Comparison of ENCODE assay signal across 9 cellular contexts in genomic region chr10:69800109-69800508, GRCh38. TPM values are rescaled to one million over a fixed set of nuclear protein-coding genes. Genes with fewer than 3 reads are reported as not detected.
DNase-seq lines count a peak whose midpoint lies in the region; ATAC-seq and TF ChIP-seq lines count a peak whose summit lies in the region.
"Had no signal": no experiment of that assay in that cellular context is flagged by ENCODE, and none has a peak within 500 bp of the region (broad histone marks: within the 10 kb centered on the region; RNA-seq: fewer than 3 reads in every experiment).

No MANE protein-coding gene starts in this region.

- peaks cover 36% of the 10 kb centered on the region for H3K27me3 Mint-ChIP-seq in Caco-2 (ENCODE audit: insufficient read depth, unreplicated experiment)

- no peak overlapping the region for H3K9ac ChIP-seq in smooth muscle cell (ENCODE audit: low read depth)

- peak; percentile 43 for ATAC-seq in Right ventricle myocardium superior (ENCODE audit: poor library complexity)
- ATAC-seq in GM21381 (IDR thresholded peaks at IDR 0.05; ENCODE audit: unreplicated experiment), result no peak
- ATAC-seq in GM18517 (IDR thresholded peaks at IDR 0.05; ENCODE audit: unreplicated experiment), result no peak

- CTCF ChIA-PET in Caco-2 (lab: Charles Lee), result interaction anchor here (0.6 to 2.3 kb wide), 5 partner anchors 8 to 115 kb away, joined by 3 to 18 read pairs (median 4); no protein-coding TSS in a partner anchor

- WGBS in smooth muscle cell (ENCODE audit: low lambda C conversion rate), result 32% methylated on average over 3 of the region's 3 CpGs

- H3K36me3 Mint-ChIP-seq in Caco-2 (ENCODE audit: insufficient read depth, unreplicated experiment), result no peaks in the 10 kb centered on the region

- H3K4me3 ChIP-seq in Caco-2 (ENCODE audit: low read depth, low read length), result no peak overlapping the region
- H3K4me3 ChIP-seq in smooth muscle cell, result no peak overlapping the region

- no peak overlapping the region for H3K27ac Mint-ChIP-seq in Caco-2 (ENCODE audit: unreplicated experiment)
- H3K27ac Mint-ChIP-seq: stimulated activated naive CD8-positive, alpha-beta T cell treated with anti-CD3 and anti-CD28 coated beads, Interleukin-15, Interleukin-2, amounts not matched to agents 100 ng/mL and 50 ng/mL, for 24 hours had no signal

- TF ChIP-seq CTCF in Caco-2 (IDR thresholded peaks at IDR 0.05; ENCODE audit: insufficient read depth in 1 of 2, low read depth in 1 of 2, low read length in 1 of 2, severe bottlenecking in 1 of 2, unreplicated experiment in 1 of 2) (peak; percentile 78 to 96), smooth muscle cell (IDR thresholded peaks at IDR 0.05; ENCODE audit: borderline replicate concordance, insufficient read depth, poor library complexity, severe bottlenecking) (peak; percentile 67)

- peaks cover 10% of the 10 kb centered on the region for H3K9me3 Mint-ChIP-seq in Caco-2 (ENCODE audit: unreplicated experiment)

- H3K36me3 ChIP-seq in Caco-2 (ENCODE audit: control insufficient read depth, insufficient read depth, low read length) (no peaks in the 10 kb centered on the region), smooth muscle cell (ENCODE audit: low read depth) (no peaks in the 10 kb centered on the region)

- H3K79me2 ChIP-seq in smooth muscle cell (ENCODE audit: low read depth), result no peaks in the 10 kb centered on the region

- peak; percentile 81 to 86 for DNase-seq in Caco-2
- DNase-seq in HK-2 (ENCODE audit: unreplicated experiment), result peak; percentile 54
- peak; percentile 17 for DNase-seq in T1000 (lab: John Stamatoyannopoulos, UW)
- DNase-seq in Right ventricle myocardium superior, result no peak
- no peak for DNase-seq in smooth muscle cell (lab: John Stamatoyannopoulos, UW; ENCODE audit: unreplicated experiment)
- no peak for DNase-seq in NCI-H1436 (lab: John Stamatoyannopoulos, UW)

- H3K27ac ChIP-seq in smooth muscle cell (ENCODE audit: low read depth), result no peak overlapping the region

- POLR2A ChIA-PET in Caco-2 (lab: Charles Lee), result no interaction called here

- no peaks in the 10 kb centered on the region for H3F3A ChIP-seq in smooth muscle cell (ENCODE audit: low read depth)

- H3K27me3 ChIP-seq in Caco-2 (replicated peaks; ENCODE audit: control insufficient read depth, insufficient read depth, low read length) (peaks cover 7% of the 10 kb centered on the region), smooth muscle cell (ENCODE audit: low read depth) (peaks cover 11% of the 10 kb centered on the region)

- no peaks in the 10 kb centered on the region for H4K20me1 ChIP-seq in smooth muscle cell (ENCODE audit: low read depth)

- H3K4me1 ChIP-seq in Caco-2, result peaks cover 18% of the 10 kb centered on the region
- H3K4me1 ChIP-seq in smooth muscle cell (ENCODE audit: low read depth), result peaks cover 6% of the 10 kb centered on the region

- BruUV-seq in Caco-2 (replicated peaks; lab: Mats Ljungman, UMichigan), result no TSS peak

- H3K4me3 Mint-ChIP-seq in Caco-2 (ENCODE audit: unreplicated experiment), result no peak overlapping the region
- H3K4me3 Mint-ChIP-seq: stimulated activated naive CD8-positive, alpha-beta T cell treated with anti-CD3 and anti-CD28 coated beads, Interleukin-15, Interleukin-2, amounts not matched to agents 100 ng/mL and 50 ng/mL, for 24 hours had no signal

- peaks cover 7% of the 10 kb centered on the region for H3K4me1 Mint-ChIP-seq in Caco-2 (ENCODE audit: low read depth, unreplicated experiment)

- intact Hi-C loops in Caco-2 (cut with micrococcal nuclease; ENCODE audit: unreplicated experiment) (loop anchor here (1.0 kb wide), 4 partner anchors 11 to 156 kb away; no protein-coding TSS in a partner anchor), Right ventricle myocardium superior (cut with DNase I) (loop anchor here (5.0 kb wide), 1 partner anchor 103 kb away; no protein-coding TSS in a partner anchor)

- no peak overlapping the region for H2AFZ ChIP-seq in smooth muscle cell (ENCODE audit: low read depth)

- H3K4me2 ChIP-seq in smooth muscle cell, result no peak overlapping the region

- H3K9me3 ChIP-seq in Caco-2 (peaks cover 12% of the 10 kb centered on the region), smooth muscle cell (replicated peaks; ENCODE audit: low read depth) (no peaks in the 10 kb centered on the region)

RNA-seq across cellular contexts. Expression of gene COL13A1, which starts 1.6 kb away (rescaled TPM):
- total RNA-seq in Caco-2 (2022) (not detected in 2 replicates), Right ventricle myocardium superior (0.89 TPM), smooth muscle cell (4.9 and 6.1 TPM in 2 replicates)
- 11.6 and 15.0 TPM in 2 replicates for polyA plus RNA-seq in smooth muscle cell

Comparison
In these comparisons a context has a peak if more than half of its experiments do, and no peak if none do; other contexts are left out.
1. DNase-seq: peak in Caco-2 (2 of 2), HK-2 (single experiment) and T1000 (single experiment); none in Right ventricle myocardium superior (single experiment), smooth muscle cell (single experiment) and NCI-H1436 (single experiment).